Comparison of ENCODE assay signal across 10 cellular contexts in genomic region chr15:63244399-63244798, GRCh38. TPM values are rescaled to one million over a fixed set of nuclear protein-coding genes. Genes with fewer than 3 reads are reported as not detected.
DNase-seq lines count a peak whose midpoint lies in the region; ATAC-seq, FAIRE-seq and TF ChIP-seq lines count a peak whose summit lies in the region.
"Had no signal": no experiment of that assay in that cellular context is flagged by ENCODE, and none has a peak within 500 bp of the region (broad histone marks: within the 10 kb centered on the region; RNA-seq: fewer than 3 reads in every experiment).

No MANE protein-coding gene starts in this region.

- no peak for DNase-seq in activated T-cell treated with anti-CD3 and anti-CD28 coated beads, Interleukin-2, amount 50 U/mL, for 72 hours
- DNase-seq in activated T-cell treated with anti-CD3 and anti-CD28 coated beads for 4 hours (no peak), bronchial epithelial cell (ENCODE audit: low read depth) (peak; percentile 86), lung microvascular endothelial cell (ENCODE audit: low read depth in 2 of 2) (peak; percentile 85 to 89), thoracic aorta (ENCODE audit: low spot score) (no peak), NCI-H69 (lab: John Stamatoyannopoulos, UW) (no peak), DMS153 (lab: John Stamatoyannopoulos, UW) (no peak), GM13976 (ENCODE audit: low spot score) (no peak)
- DNase-seq: NCI-H1105 had no signal

- TF ChIP-seq CTCF in bronchial epithelial cell (IDR thresholded peaks at IDR 0.05; ENCODE audit: insufficient read depth, low read length, severe bottlenecking) (no peak), thoracic aorta (IDR thresholded peaks at IDR 0.05) (no peak), GM13976 (IDR thresholded peaks at IDR 0.05; ENCODE audit: borderline replicate concordance, control extremely low read depth, extremely low read depth, insufficient read depth, missing control alignments) (no peak)

- H3K27me3 Mint-ChIP-seq in activated T-cell treated with anti-CD3 and anti-CD28 coated beads, Interleukin-2, amount 50 U/mL, for 72 hours (ENCODE audit: low read depth): no peaks in the 10 kb centered on the region

- in situ Hi-C loops in GM13976 (cut with MboI; ENCODE audit: low sequenced_read_pairs, unreplicated experiment): no loop called here

- no peaks in the 10 kb centered on the region for H3K27me3 ChIP-seq in bronchial epithelial cell (ENCODE audit: control insufficient read depth, insufficient read depth, low read length)
- H3K27me3 ChIP-seq in thoracic aorta (replicated peaks; ENCODE audit: insufficient read depth): no peaks in the 10 kb centered on the region

- H3K36me3 Mint-ChIP-seq in activated T-cell treated with anti-CD3 and anti-CD28 coated beads, Interleukin-2, amount 50 U/mL, for 72 hours (ENCODE audit: insufficient read depth in 2 of 2): peaks cover 10 to 32% of the 10 kb centered on the region in 2 donors

- no peak for FAIRE-seq in bronchial epithelial cell (lab: Jason Lieb, UNC)

- peaks cover 56% of the 10 kb centered on the region for H3K4me1 Mint-ChIP-seq in activated T-cell treated with anti-CD3 and anti-CD28 coated beads, Interleukin-2, amount 50 U/mL, for 72 hours (ENCODE audit: low read depth)

- peak overlapping the region in 1 of 2 donors; percentile 60 for H3K4me3 Mint-ChIP-seq in activated T-cell treated with anti-CD3 and anti-CD28 coated beads, Interleukin-2, amount 50 U/mL, for 72 hours

- H3K4me1 ChIP-seq in thoracic aorta (ENCODE audit: control insufficient read depth in 1 of 2, low read depth in 2 of 2): peaks cover 18 to 44% of the 10 kb centered on the region in 2 donors

- H3K36me3 ChIP-seq in bronchial epithelial cell (ENCODE audit: control insufficient read depth, insufficient read depth, low read length) (no peaks in the 10 kb centered on the region), thoracic aorta (no peaks in the 10 kb centered on the region)

- H3K27ac ChIP-seq in thoracic aorta: peak overlapping the region; percentile 10 to 47

- H3K4me3 ChIP-seq in bronchial epithelial cell (ENCODE audit: low read depth, low read length) (no peak overlapping the region), thoracic aorta (no peak overlapping the region)

- no peak for ATAC-seq in activated T-cell treated with anti-CD3 and anti-CD28 coated beads, Interleukin-2, amount 50 U/mL, for 72 hours (replicated peaks in 1 of 2)
- ATAC-seq in thoracic aorta (ENCODE audit: insufficient number of reproducible peaks, low FRiP score, low read depth): no peak
- ATAC-seq: Panc1 had no signal

- peak overlapping the region; percentile 80 for H3K27ac Mint-ChIP-seq in activated T-cell treated with anti-CD3 and anti-CD28 coated beads, Interleukin-2, amount 50 U/mL, for 72 hours

- H3K9me3 ChIP-seq in thoracic aorta: no peaks in the 10 kb centered on the region

- H3K9me3 Mint-ChIP-seq in activated T-cell treated with anti-CD3 and anti-CD28 coated beads, Interleukin-2, amount 50 U/mL, for 72 hours: no peaks in the 10 kb centered on the region

RNA-seq across cellular contexts. Expression of gene APH1B, which starts 33.0 kb away (rescaled TPM):
- 10 to 100 TPM; 24.4 to 30.6 TPM for total RNA-seq in activated T-cell treated with anti-CD3 and anti-CD28 coated beads, Interleukin-2, amount 50 U/mL, for 72 hours
- total RNA-seq in bronchial epithelial cell (4.1 and 4.7 TPM in 2 replicates), lung microvascular endothelial cell (18.3 and 25.6 TPM in 2 replicates), thoracic aorta (10 to 100 TPM; 16.2 to 22.2 TPM)

RNA-seq across cellular contexts. Expression of gene RAB8B, which starts 55.0 kb away (rescaled TPM):
- 100 to 1,000 TPM; 122 to 157 TPM for total RNA-seq in activated T-cell treated with anti-CD3 and anti-CD28 coated beads, Interleukin-2, amount 50 U/mL, for 72 hours
- total RNA-seq in bronchial epithelial cell: 18.7 and 23.0 TPM in 2 replicates
- total RNA-seq in lung microvascular endothelial cell: 47.7 and 54.6 TPM in 2 replicates
- total RNA-seq in thoracic aorta: 10 to 100 TPM; 55.2 to 64.1 TPM

Comparison
In these comparisons a context has a peak if more than half of its experiments do, and no peak if none do; other contexts are left out.
1. DNase-seq: peak in bronchial epithelial cell (single experiment) and lung microvascular endothelial cell (2 of 2); none in activated T-cell treated with anti-CD3 and anti-CD28 coated beads, Interleukin-2, amount 50 U/mL, for 72 hours (0 of 2), activated T-cell treated with anti-CD3 and anti-CD28 coated beads for 4 hours (single experiment), thoracic aorta (single experiment), NCI-H69 (single experiment), DMS153 (single experiment) and GM13976 (single experiment).